Comparison of ENCODE assay signal across 8 cellular contexts in genomic region chr17:35245196-35245486, GRCh38.
DNase-seq lines count a peak whose midpoint lies in the region; ATAC-seq and TF ChIP-seq lines count a peak whose summit lies in the region.

No MANE protein-coding gene starts in this region.

- peak; percentile 41 for ATAC-seq in stimulated activated naive CD8-positive, alpha-beta T cell treated with anti-CD3 and anti-CD28 coated beads, Interleukin-15, Interleukin-2, amounts not matched to agents 100 U/mL and 50 U/mL, for 24 hours
- no peak for ATAC-seq in GM21786 (IDR thresholded peaks at IDR 0.05; ENCODE audit: unreplicated experiment)
- no peak for ATAC-seq in stimulated activated memory B cell treated with anti-CD40 and anti-IgM and Interleukin-4, amounts not matched to agents 10 μg/mL and 1 μg/mL and 100 μg/mL, for 72 hours

- no peak for TF ChIP-seq CTCF in fibroblast of mammary gland (conservative IDR thresholded peaks at IDR 0.05; ENCODE audit: control insufficient read depth, insufficient read depth, low read depth, low read length)

- peak; percentile 36 for DNase-seq in T-helper 2 cell treated with Interferon-gamma antibody and Interleukin-4, amounts not matched to agents 5 μg/mL and 100 μg/mL, for 36 hours (ENCODE audit: low spot score)
- no peak for DNase-seq in T-helper 2 cell
- peak; percentile 95 for DNase-seq in SW480 (ENCODE audit: low spot score)
- DNase-seq in fibroblast of mammary gland (ENCODE audit: low read depth), result peak; percentile 92
- DNase-seq in stimulated activated naive CD8-positive, alpha-beta T cell treated with anti-CD3 and anti-CD28 coated beads, Interleukin-15, Interleukin-2, amounts not matched to agents 100 U/mL and 50 U/mL, for 24 hours, result no peak
- DNase-seq in NCI-H1092 treated with DMSO at 0.1 percent for 48 hours (lab: John Stamatoyannopoulos, UW), result no peak

- peak overlapping the region; percentile 5 for H3K27ac Mint-ChIP-seq in T-helper 2 cell treated with Interferon-gamma antibody and Interleukin-4, amounts not matched to agents 5 μg/mL and 100 μg/mL, for 36 hours
- H3K27ac Mint-ChIP-seq in stimulated activated memory B cell treated with anti-CD40 and anti-IgM and Interleukin-4, amounts not matched to agents 10 μg/mL and 1 μg/mL and 100 μg/mL, for 72 hours, result no peak overlapping the region

- peak overlapping the region; percentile 95 for H3K4me3 Mint-ChIP-seq in T-helper 2 cell treated with Interferon-gamma antibody and Interleukin-4, amounts not matched to agents 5 μg/mL and 100 μg/mL, for 36 hours
- H3K4me3 Mint-ChIP-seq in stimulated activated memory B cell treated with anti-CD40 and anti-IgM and Interleukin-4, amounts not matched to agents 10 μg/mL and 1 μg/mL and 100 μg/mL, for 72 hours, result no peak overlapping the region

- peaks cover 70% of the 10 kb centered on the region for H3K36me3 Mint-ChIP-seq in T-helper 2 cell treated with Interferon-gamma antibody and Interleukin-4, amounts not matched to agents 5 μg/mL and 100 μg/mL, for 36 hours (ENCODE audit: low read depth)
- H3K36me3 Mint-ChIP-seq in stimulated activated memory B cell treated with anti-CD40 and anti-IgM and Interleukin-4, amounts not matched to agents 10 μg/mL and 1 μg/mL and 100 μg/mL, for 72 hours, result peaks cover 21% of the 10 kb centered on the region

- H3K4me1 Mint-ChIP-seq in T-helper 2 cell treated with Interferon-gamma antibody and Interleukin-4, amounts not matched to agents 5 μg/mL and 100 μg/mL, for 36 hours (ENCODE audit: low read depth), result peaks cover 50% of the 10 kb centered on the region
- H3K4me1 Mint-ChIP-seq in stimulated activated memory B cell treated with anti-CD40 and anti-IgM and Interleukin-4, amounts not matched to agents 10 μg/mL and 1 μg/mL and 100 μg/mL, for 72 hours, result peaks cover 28% of the 10 kb centered on the region

- H3K9me3 Mint-ChIP-seq in T-helper 2 cell treated with Interferon-gamma antibody and Interleukin-4, amounts not matched to agents 5 μg/mL and 100 μg/mL, for 36 hours, result no peaks in the 10 kb centered on the region
- H3K9me3 Mint-ChIP-seq in stimulated activated memory B cell treated with anti-CD40 and anti-IgM and Interleukin-4, amounts not matched to agents 10 μg/mL and 1 μg/mL and 100 μg/mL, for 72 hours, result no peaks in the 10 kb centered on the region

- peaks cover 3% of the 10 kb centered on the region for H3K27me3 Mint-ChIP-seq in T-helper 2 cell treated with Interferon-gamma antibody and Interleukin-4, amounts not matched to agents 5 μg/mL and 100 μg/mL, for 36 hours (ENCODE audit: low read depth)
- no peaks in the 10 kb centered on the region for H3K27me3 Mint-ChIP-seq in stimulated activated memory B cell treated with anti-CD40 and anti-IgM and Interleukin-4, amounts not matched to agents 10 μg/mL and 1 μg/mL and 100 μg/mL, for 72 hours

- no peak overlapping the region for H3K4me3 ChIP-seq in fibroblast of mammary gland (ENCODE audit: control insufficient read depth, low read depth, low read length)

Comparison
In these comparisons a context has a peak if more than half of its experiments do, and no peak if none do; other contexts are left out.
1. DNase-seq: peak in T-helper 2 cell treated with Interferon-gamma antibody and Interleukin-4, amounts not matched to agents 5 μg/mL and 100 μg/mL, for 36 hours (single experiment), SW480 (single experiment) and fibroblast of mammary gland (single experiment); none in T-helper 2 cell (0 of 5), stimulated activated naive CD8-positive, alpha-beta T cell treated with anti-CD3 and anti-CD28 coated beads, Interleukin-15, Interleukin-2, amounts not matched to agents 100 U/mL and 50 U/mL, for 24 hours (single experiment) and NCI-H1092 treated with DMSO at 0.1 percent for 48 hours (single experiment).